ENCODE assay signal across 23 cellular contexts in genomic region chr1:12155328-12155727, GRCh38. TPM values are rescaled to one million over a fixed set of nuclear protein-coding genes. Genes with fewer than 3 reads are reported as not detected.
DNase-seq lines count a peak whose midpoint lies in the region; ATAC-seq and TF ChIP-seq lines count a peak whose summit lies in the region.
"Had no signal": no experiment of that assay in that cellular context is flagged by ENCODE, and none has a peak within 500 bp of the region (broad histone marks: within the 10 kb centered on the region; RNA-seq: fewer than 3 reads in every experiment).

No MANE protein-coding gene starts in this region.

- H2BK5ac ChIP-seq in IMR-90 (ENCODE audit: low read depth, low read length, poor library complexity, severe bottlenecking), result peak overlapping the region; percentile 35
- no peak overlapping the region for H2BK5ac ChIP-seq in neuronal stem cell (ENCODE audit: low read length)

- H3K36me3 ChIP-seq in IMR-90 (ENCODE audit: control insufficient read depth, insufficient read depth, low read length), result no peaks in the 10 kb centered on the region
- H3K36me3 ChIP-seq in neuronal stem cell (replicated peaks in 1 of 2; ENCODE audit: control insufficient read depth in 2 of 2, insufficient read depth in 2 of 2, low read length in 2 of 2), result no peaks in the 10 kb centered on the region
- H3K36me3 ChIP-seq in body of pancreas (replicated peaks in 1 of 2; ENCODE audit: insufficient read depth in 1 of 2, low read depth in 2 of 2), result no peaks in the 10 kb centered on the region
- H3K36me3 ChIP-seq: brain microvascular endothelial cell, prostate gland had no signal

- intact Hi-C loops in activated CD4-positive, alpha-beta T cell treated with anti-CD3 and anti-CD28 coated beads for 36 hours (cut with DNase I, micrococcal nuclease), result loop anchor here in 1 of 2 experiments (5.0 kb wide), 1 partner anchor 108 kb away; no protein-coding TSS in a partner anchor
- intact Hi-C loops in IMR-90 (cut with micrococcal nuclease) (no loop called here), body of pancreas (cut with DNase I) (no loop called here)

- H3K14ac ChIP-seq in IMR-90 (replicated peaks; ENCODE audit: low read depth, low read length) (no peak overlapping the region), neuronal stem cell (ENCODE audit: low read length) (no peak overlapping the region)

- peak overlapping the region; percentile 52 for H3K4ac ChIP-seq in IMR-90 (ENCODE audit: low read depth, low read length)
- no peak overlapping the region for H3K4ac ChIP-seq in neuronal stem cell (ENCODE audit: low read length)

- peaks cover 6% of the 10 kb centered on the region for H3K36me3 Mint-ChIP-seq in activated CD4-positive, alpha-beta T cell treated with anti-CD3 and anti-CD28 coated beads for 36 hours (ENCODE audit: low read depth)
- peaks cover 0 to 28% of the 10 kb centered on the region in 2 donors for H3K36me3 Mint-ChIP-seq in activated naive CD4-positive, alpha-beta T cell treated with anti-CD3 and anti-CD28 coated beads, Interleukin-2, amount 50 U/mL, for 72 hours
- H3K36me3 Mint-ChIP-seq: WTC11 had no signal

- H3K4me2 ChIP-seq in IMR-90 (ENCODE audit: low read depth, low read length), result no peak overlapping the region
- H3K4me2 ChIP-seq in neuronal stem cell (ENCODE audit: insufficient read depth, low read length, poor library complexity, severe bottlenecking), result no peak overlapping the region
- H3K4me2 ChIP-seq: A549 had no signal

- H3K4me3 Mint-ChIP-seq in activated CD4-positive, alpha-beta T cell treated with anti-CD3 and anti-CD28 coated beads for 36 hours, result no peak overlapping the region
- H3K4me3 Mint-ChIP-seq: nephron, WTC11 had no signal

- POLR2A ChIA-PET in activated CD4-positive, alpha-beta T cell treated with anti-CD3 and anti-CD28 coated beads for 36 hours (lab: Charles Lee), result no interaction called here
- POLR2A ChIA-PET in IMR-90 (lab: Charles Lee; ENCODE audit: unreplicated experiment), result no interaction called here

- H2AK9ac ChIP-seq in IMR-90 (replicated peaks; ENCODE audit: low read depth, low read length, poor library complexity), result no peak overlapping the region

- H3K4me1 Mint-ChIP-seq in activated CD4-positive, alpha-beta T cell treated with anti-CD3 and anti-CD28 coated beads for 36 hours, result peaks cover 80% of the 10 kb centered on the region

- H4K91ac ChIP-seq in IMR-90 (ENCODE audit: insufficient read depth, low read depth, low read length), result peak overlapping the region; percentile 46
- no peak overlapping the region for H4K91ac ChIP-seq in neuronal stem cell (ENCODE audit: low read depth, low read length, poor library complexity)

- H2BK20ac ChIP-seq in IMR-90 (ENCODE audit: low read depth, low read length), result peak overlapping the region; percentile 55

- H2AK5ac ChIP-seq in IMR-90 (ENCODE audit: low read depth, low read length) (peak overlapping the region; percentile 56), neuronal stem cell (ENCODE audit: low read depth, low read length) (peak overlapping the region; percentile 1)

- H4K5ac ChIP-seq in IMR-90 (ENCODE audit: low read depth, low read length), result no peak overlapping the region

- H3K27me3 Mint-ChIP-seq in activated CD4-positive, alpha-beta T cell treated with anti-CD3 and anti-CD28 coated beads for 36 hours, result no peaks in the 10 kb centered on the region

- WGBS in IMR-90 (ENCODE audit: extremely low coverage in 2 of 2, insufficient read length in 1 of 2), 2 experiments, result no CpG with 5 or more reads among the region's 2 CpGs
- no CpG with 5 or more reads among the region's 2 CpGs for WGBS in neuronal stem cell (ENCODE audit: extremely low coverage in 2 of 2, insufficient read length in 2 of 2, insufficient replicate concordance in 1 of 2), 2 donors
- 74 to 81% methylated on average over 2 of the region's 2 CpGs for WGBS in body of pancreas, 2 donors

- H3K27ac ChIP-seq in IMR-90 (ENCODE audit: insufficient read depth, low read length) (no peak overlapping the region), neuronal stem cell (replicated peaks; ENCODE audit: low read length) (no peak overlapping the region), body of pancreas (no peak overlapping the region)
- H3K27ac ChIP-seq: A549, brain microvascular endothelial cell, prostate gland had no signal

- H4K20me1 ChIP-seq in IMR-90 (ENCODE audit: insufficient read depth, low read length), result no peaks in the 10 kb centered on the region

- DNase-seq in activated CD4-positive, alpha-beta T cell treated with anti-CD3 and anti-CD28 coated beads for 36 hours, result no peak
- no peak for DNase-seq in activated CD4-positive, alpha-beta T cell treated with anti-CD3 and anti-CD28 coated beads for 1 hour
- no peak for DNase-seq in IMR-90
- DNase-seq in activated naive CD4-positive, alpha-beta T cell treated with anti-CD3 and anti-CD28 coated beads, Interleukin-2, amount 50 U/mL, for 72 hours (ENCODE audit: low spot score in 2 of 2), result no peak
- no peak for DNase-seq in neuronal stem cell (ENCODE audit: low spot score)
- no peak for DNase-seq in body of pancreas
- DNase-seq: brain microvascular endothelial cell; C1 segment of cervical spinal cord; cortex of kidney; H7; hypothalamus; mammary epithelial cell; NCI-H1436; NCI-H526 treated with DMSO at 0.1 percent for 48 hours; SHP77; stimulated activated CD4-positive, alpha-beta T cell treated with anti-CD3 and anti-CD28 coated beads, Interleukin-2, amount 100 ng/mL, for 24 hours had no signal

- H3K27ac Mint-ChIP-seq in activated CD4-positive, alpha-beta T cell treated with anti-CD3 and anti-CD28 coated beads for 36 hours, result peak overlapping the region; percentile 14
- peak overlapping the region; percentile 6 to 56 for H3K27ac Mint-ChIP-seq in activated naive CD4-positive, alpha-beta T cell treated with anti-CD3 and anti-CD28 coated beads, Interleukin-2, amount 50 U/mL, for 72 hours
- H3K27ac Mint-ChIP-seq: WTC11 had no signal

- H3K56ac ChIP-seq in IMR-90 (ENCODE audit: extremely low read depth, insufficient read depth, low read length), result no peak overlapping the region

- peaks cover 12% of the 10 kb centered on the region for H3K9me1 ChIP-seq in IMR-90 (ENCODE audit: insufficient read depth, low read length)

- no peak overlapping the region for H3K23ac ChIP-seq in IMR-90 (ENCODE audit: low read depth, low read length)
- no peak overlapping the region for H3K23ac ChIP-seq in neuronal stem cell (ENCODE audit: low read depth, low read length, poor library complexity)

- H2AFZ ChIP-seq in IMR-90 (replicated peaks; ENCODE audit: low read length, poor library complexity), result peak overlapping the region; percentile 61
- no peak overlapping the region for H2AFZ ChIP-seq in neuronal stem cell (ENCODE audit: low read length)

- no peak for TF ChIP-seq RAD21 in IMR-90 (IDR thresholded peaks at IDR 0.05; ENCODE audit: low read length)

- H2BK12ac ChIP-seq in neuronal stem cell (ENCODE audit: low read length), result no peak overlapping the region

- H3K4me1 ChIP-seq in IMR-90 (ENCODE audit: control insufficient read depth, insufficient read depth, low read length) (peaks cover 18% of the 10 kb centered on the region), neuronal stem cell (ENCODE audit: control insufficient read depth in 2 of 2, insufficient read depth in 1 of 2, low read depth in 1 of 2, low read length in 2 of 2) (peaks cover 10 to 13% of the 10 kb centered on the region in 2 donors), body of pancreas (no peaks in the 10 kb centered on the region)
- H3K4me1 ChIP-seq: A549, prostate gland had no signal

- ATAC-seq in activated CD4-positive, alpha-beta T cell treated with anti-CD3 and anti-CD28 coated beads for 36 hours, result no peak
- ATAC-seq in IMR-90 (ENCODE audit: low read depth) (no peak), HG03354 (IDR thresholded peaks at IDR 0.05; ENCODE audit: poor library complexity, severe bottlenecking, unreplicated experiment) (no peak), HG03469 (IDR thresholded peaks at IDR 0.05; ENCODE audit: unreplicated experiment) (no peak), body of pancreas (no peak)
- no peak for ATAC-seq in activated naive CD4-positive, alpha-beta T cell treated with anti-CD3 and anti-CD28 coated beads, Interleukin-2, amount 50 U/mL, for 72 hours
- ATAC-seq: A549, GM12878, WTC11 had no signal

- dilution Hi-C loops in IMR-90 (cut with HindIII; ENCODE audit: low sequenced_read_pairs, unreplicated experiment), result no loop called here

- H3K9ac ChIP-seq in IMR-90 (ENCODE audit: low read depth, low read length) (no peak overlapping the region), neuronal stem cell (ENCODE audit: low read depth, low read length, poor library complexity) (no peak overlapping the region)

- H4K8ac ChIP-seq in IMR-90 (ENCODE audit: low read depth in 2 of 2, low read length in 2 of 2) (no peak overlapping the region), neuronal stem cell (ENCODE audit: low read depth, low read length) (no peak overlapping the region)

- CTCF ChIA-PET in activated CD4-positive, alpha-beta T cell treated with anti-CD3 and anti-CD28 coated beads for 36 hours (lab: Charles Lee), result interaction anchor here (1.9 kb wide), 1 partner anchor 30 kb away, joined by 11 read pairs; no protein-coding TSS in a partner anchor
- CTCF ChIA-PET in IMR-90 (lab: Yijun Ruan, JAX), result no interaction called here

- H3K4me3 ChIP-seq in IMR-90 (ENCODE audit: insufficient read depth, low read depth, low read length) (no peak overlapping the region), neuronal stem cell (ENCODE audit: low read length in 2 of 2) (no peak overlapping the region), body of pancreas (no peak overlapping the region)
- H3K4me3 ChIP-seq: A549, GM12878, prostate gland had no signal

- TF ChIP-seq POLR2A in IMR-90 (IDR thresholded peaks at IDR 0.05; ENCODE audit: low read depth, low read length) (no peak), body of pancreas (IDR thresholded peaks at IDR 0.05) (no peak)

- in situ Hi-C loops in IMR-90 (cut with MboI; ENCODE audit: low sequenced_read_pairs), result no loop called here

- H3K9me3 Mint-ChIP-seq in activated CD4-positive, alpha-beta T cell treated with anti-CD3 and anti-CD28 coated beads for 36 hours (ENCODE audit: low read depth), result peaks cover 6% of the 10 kb centered on the region
- peaks cover 0 to 5% of the 10 kb centered on the region in 2 donors for H3K9me3 Mint-ChIP-seq in activated naive CD4-positive, alpha-beta T cell treated with anti-CD3 and anti-CD28 coated beads, Interleukin-2, amount 50 U/mL, for 72 hours
- H3K9me3 Mint-ChIP-seq: nephron, WTC11 had no signal

- no peaks in the 10 kb centered on the region for H3K9me3 ChIP-seq in IMR-90 (ENCODE audit: control insufficient read depth, insufficient read depth, low read length)
- no peaks in the 10 kb centered on the region for H3K9me3 ChIP-seq in neuronal stem cell (replicated peaks in 1 of 2; ENCODE audit: control insufficient read depth in 2 of 2, insufficient read depth in 1 of 2, low read depth in 1 of 2, low read length in 2 of 2)
- H3K9me3 ChIP-seq in body of pancreas, result no peaks in the 10 kb centered on the region
- H3K9me3 ChIP-seq: A549, prostate gland had no signal

- TF ChIP-seq CTCF in IMR-90 (conservative IDR thresholded peaks at IDR 0.05; ENCODE audit: low read depth, low read length) (no peak), body of pancreas (IDR thresholded peaks at IDR 0.05) (no peak)

- H2BK120ac ChIP-seq in IMR-90 (ENCODE audit: low read depth, low read length) (peak overlapping the region; percentile 65), neuronal stem cell (ENCODE audit: low read depth, low read length) (no peak overlapping the region)

- H3K18ac ChIP-seq in IMR-90 (ENCODE audit: low read depth, low read length) (no peak overlapping the region), neuronal stem cell (ENCODE audit: low read length) (no peak overlapping the region)

- no peaks in the 10 kb centered on the region for H3K79me1 ChIP-seq in IMR-90 (ENCODE audit: low read depth in 1 of 2, low read length in 2 of 2)
- H3K79me1 ChIP-seq in neuronal stem cell (ENCODE audit: low read depth, low read length), result no peaks in the 10 kb centered on the region

- H3K27me3 ChIP-seq in IMR-90 (ENCODE audit: control insufficient read depth, insufficient read depth, low read length), result no peaks in the 10 kb centered on the region
- peaks cover 0 to 3% (median 0%) of the 10 kb centered on the region in 3 experiments for H3K27me3 ChIP-seq in neuronal stem cell (ENCODE audit: control insufficient read depth in 3 of 3, insufficient read depth in 3 of 3, low read depth in 1 of 3, low read length in 3 of 3)
- H3K27me3 ChIP-seq in body of pancreas, result no peaks in the 10 kb centered on the region
- H3K27me3 ChIP-seq: brain microvascular endothelial cell had no signal

- BruUV-seq in IMR-90 (replicated peaks; lab: Mats Ljungman, UMichigan), result no TSS peak

- H2BK15ac ChIP-seq in IMR-90 (ENCODE audit: low read depth, low read length) (peak overlapping the region; percentile 71), neuronal stem cell (ENCODE audit: low read length) (no peak overlapping the region)

RNA-seq across cellular contexts. Expression of gene TNFRSF1B, which starts 11.5 kb away (rescaled TPM):
- total RNA-seq in activated CD4-positive, alpha-beta T cell treated with anti-CD3 and anti-CD28 coated beads for 36 hours, result 100 to 1,000 TPM; 107 to 116 TPM
- total RNA-seq in IMR-90 (2012; rRNA removed) (4.3 and 5.0 TPM in 2 replicates), body of pancreas (10 to 100 TPM; 13.7 to 28.7 TPM)
- polyA plus RNA-seq in IMR-90 (2012; rRNA removed), result 8.6 and 8.9 TPM in 2 replicates
- 6.3 and 11.9 TPM in 2 replicates for polyA plus RNA-seq in IMR-90 (2012; cell fraction: cytosol; rRNA removed)
- polyA plus RNA-seq in IMR-90 (2012; cell fraction: nucleus; rRNA removed; ENCODE audit: low replicate concordance), result 4.3 and 6.7 TPM in 2 replicates
- 100 to 1,000 TPM in 1 of 2 donors, 10 to 100 TPM in 1; 98.1 to 143 TPM for total RNA-seq in activated naive CD4-positive, alpha-beta T cell treated with anti-CD3 and anti-CD28 coated beads, Interleukin-2, amount 50 U/mL, for 72 hours
- 0.73 TPM for polyA plus RNA-seq in neuronal stem cell (2013, experiment 1 of 2)
- polyA plus RNA-seq in neuronal stem cell (2013, experiment 2 of 2), result 0.68 TPM
